13 cellular contexts compared by ENCODE assay signal in genomic region chr4:52863324-52863723, GRCh38. TPM values are rescaled to one million over a fixed set of nuclear protein-coding genes. Genes with fewer than 3 reads are reported as not detected.
DNase-seq lines count a peak whose midpoint lies in the region; ATAC-seq lines count a peak whose summit lies in the region.
"Had no signal": no experiment of that assay in that cellular context is flagged by ENCODE, and none has a peak within 500 bp of the region (broad histone marks: within the 10 kb centered on the region; RNA-seq: fewer than 3 reads in every experiment).

No MANE protein-coding gene starts in this region.

- H3K4me3 ChIP-seq in right cardiac atrium (ENCODE audit: low read length) (peak overlapping the region; percentile 49), skin epidermis (peak overlapping the region; percentile 2 to 62 (median 52))
- H3K4me3 ChIP-seq: A549 had no signal

- H3K27ac Mint-ChIP-seq in T-helper 2 cell treated with Interferon-gamma antibody and Interleukin-4, amounts not matched to agents 5 μg/mL and 100 μg/mL, for 36 hours = no peak overlapping the region

- intact Hi-C loops in right cardiac atrium (cut with DNase I) = loop anchor here in 3 of 4 donors (2.0 to 10.0 kb wide), 6 partner anchors 91 to 311 kb away; partner anchors contain the start of gene ERVMER34-1 (in 1 of the 3)

- peak overlapping the region; percentile 40 for H3K4me3 Mint-ChIP-seq in T-helper 2 cell treated with Interferon-gamma antibody and Interleukin-4, amounts not matched to agents 5 μg/mL and 100 μg/mL, for 36 hours

- H3K4me1 Mint-ChIP-seq in T-helper 2 cell treated with Interferon-gamma antibody and Interleukin-4, amounts not matched to agents 5 μg/mL and 100 μg/mL, for 36 hours (ENCODE audit: low read depth) = peaks cover 5% of the 10 kb centered on the region

- no peaks in the 10 kb centered on the region for H3K4me1 ChIP-seq in right cardiac atrium (ENCODE audit: control insufficient read depth, insufficient read depth, low read length)
- H3K4me1 ChIP-seq: A549 had no signal

- H3K27ac ChIP-seq in right cardiac atrium (ENCODE audit: low read length) (no peak overlapping the region), skin epidermis (no peak overlapping the region)
- H3K27ac ChIP-seq: A549 had no signal

- no peak for ATAC-seq in right cardiac atrium
- ATAC-seq in GM18909 (IDR thresholded peaks at IDR 0.05; ENCODE audit: poor library complexity, unreplicated experiment) = no peak
- no peak for ATAC-seq in GM18502 (IDR thresholded peaks at IDR 0.05; ENCODE audit: poor library complexity, unreplicated experiment)
- ATAC-seq in left lobe of liver = no peak
- ATAC-seq: A549 had no signal

- H3K27me3 Mint-ChIP-seq in T-helper 2 cell treated with Interferon-gamma antibody and Interleukin-4, amounts not matched to agents 5 μg/mL and 100 μg/mL, for 36 hours (ENCODE audit: low read depth) = peaks cover 33% of the 10 kb centered on the region

- 47% methylated on average over 6 of the region's 6 CpGs for WGBS in right cardiac atrium

- no peaks in the 10 kb centered on the region for H3K9me3 ChIP-seq in right cardiac atrium (ENCODE audit: control insufficient read depth, low read length)

- DNase-seq in T-helper 2 cell treated with Interferon-gamma antibody and Interleukin-4, amounts not matched to agents 5 μg/mL and 100 μg/mL, for 36 hours (ENCODE audit: low spot score) = no peak
- DNase-seq in T-helper 2 cell (no peak), NCI-H524 treated with DMSO at 0.1 percent for 48 hours (lab: John Stamatoyannopoulos, UW) (peak; percentile 70), right cardiac atrium (no peak), left lobe of liver (ENCODE audit: low spot score) (no peak)
- DNase-seq: activated naive CD4-positive, alpha-beta T cell treated with Interleukin-2 at 50 U/mL for 16 hours; effector memory CD4-positive, alpha-beta T cell; occipital lobe; stimulated activated CD4-positive, alpha-beta T cell treated with anti-CD3 and anti-CD28 coated beads, Interleukin-4, amount 100 ng/mL, for 4 hours had no signal

- H3K9me3 Mint-ChIP-seq in T-helper 2 cell treated with Interferon-gamma antibody and Interleukin-4, amounts not matched to agents 5 μg/mL and 100 μg/mL, for 36 hours = no peaks in the 10 kb centered on the region

- no peaks in the 10 kb centered on the region for H3K36me3 Mint-ChIP-seq in T-helper 2 cell treated with Interferon-gamma antibody and Interleukin-4, amounts not matched to agents 5 μg/mL and 100 μg/mL, for 36 hours (ENCODE audit: low read depth)

- H3K27me3 ChIP-seq in right cardiac atrium (ENCODE audit: control insufficient read depth, insufficient read depth) = no peaks in the 10 kb centered on the region

RNA-seq across cellular contexts. Expression of gene RASL11B, which starts 1.2 kb away (rescaled TPM):
- total RNA-seq in right cardiac atrium = 10 to 100 TPM in 3 of 4 donors, 1 to 10 TPM in 1; 9.6 to 37.2 (median 16.5) TPM
- polyA plus RNA-seq in right cardiac atrium = 11.4 TPM
- total RNA-seq in left lobe of liver = 0.60 TPM
